20 cellular contexts compared by ENCODE assay signal in the genomic region with DNA sequence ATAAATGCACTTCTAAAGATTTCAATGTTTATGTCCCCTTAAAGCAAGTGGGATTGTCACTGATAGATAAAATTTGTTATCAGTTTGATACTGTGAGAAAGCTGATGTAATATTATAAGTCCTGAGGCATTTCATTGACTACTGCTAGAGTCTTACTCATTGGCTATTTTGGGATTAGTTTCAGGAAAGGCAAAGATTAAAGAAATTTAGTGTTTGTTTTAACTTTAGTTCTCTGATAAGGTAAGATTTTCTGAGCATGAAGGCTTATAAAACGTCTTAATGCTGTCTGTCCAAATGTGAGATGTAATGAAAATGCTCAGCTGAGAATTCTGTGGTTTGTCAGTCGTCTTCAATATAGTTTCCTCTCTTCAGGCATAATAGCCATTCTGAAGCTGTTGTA.
"Had no signal": no experiment of that assay in that cellular context is flagged by ENCODE, and none has a peak within 500 bp of the region (broad histone marks: within the 10 kb centered on the region; RNA-seq: fewer than 3 reads in every experiment).

No MANE protein-coding gene starts in this region.

- H3K27ac ChIP-seq: coronary artery, gastroesophageal sphincter, right atrium auricular region, sigmoid colon, skin epidermis, stomach, thoracic aorta, transverse colon had no signal

- H3K9me3 Mint-ChIP-seq: nephron had no signal

- H3K4me3 Mint-ChIP-seq: immature natural killer cell, naive B cell, nephron had no signal

- H3K4me3 ChIP-seq: coronary artery, gastroesophageal sphincter, lung, right atrium auricular region, sigmoid colon, skin epidermis, stomach, thoracic aorta, transverse colon had no signal

- H3K27me3 Mint-ChIP-seq: naive B cell had no signal

- H3K27ac Mint-ChIP-seq: immature natural killer cell, naive B cell had no signal

- H3K36me3 ChIP-seq: gastroesophageal sphincter, right atrium auricular region, sigmoid colon, stomach, thoracic aorta, transverse colon had no signal

- ATAC-seq: gastroesophageal sphincter, left colon, left ventricle myocardium superior had no signal

- H3K4me1 ChIP-seq: gastroesophageal sphincter, right atrium auricular region, sigmoid colon, stomach, transverse colon had no signal

- H3K9me3 ChIP-seq: gastroesophageal sphincter, right atrium auricular region, sigmoid colon, stomach, thoracic aorta, transverse colon had no signal

- DNase-seq: effector CD8-positive, alpha-beta T cell; foreskin fibroblast; immature natural killer cell; left colon; left ventricle myocardium superior; mesenchymal stem cell; naive B cell; sigmoid colon; stimulated activated CD4-positive, alpha-beta T cell treated with anti-CD3 and anti-CD28 coated beads, Interleukin-12 subunit alpha, Interleukin-12 subunit beta, amount 100 ng/mL, for 4 hours; stimulated activated naive CD4-positive, alpha-beta T cell; stomach; substantia nigra; transverse colon had no signal

- H3K36me3 Mint-ChIP-seq: immature natural killer cell, naive B cell had no signal

- H3K4me1 Mint-ChIP-seq: immature natural killer cell, naive B cell had no signal

- H3K27me3 ChIP-seq: gastroesophageal sphincter, right atrium auricular region, sigmoid colon, stomach, transverse colon had no signal
